Comparison of ENCODE assay signal across 25 cellular contexts in genomic region chr14:54135804-54136280, GRCh38.
"Had no signal": no experiment of that assay in that cellular context is flagged by ENCODE, and none has a peak within 500 bp of the region (broad histone marks: within the 10 kb centered on the region; RNA-seq: fewer than 3 reads in every experiment).

No MANE protein-coding gene starts in this region.

- H3K4me1 Mint-ChIP-seq: activated naive CD4-positive, alpha-beta T cell treated with anti-CD3 and anti-CD28 coated beads, Interleukin-2, amount 50 U/mL, for 24 hours; brain; central memory CD8-positive, alpha-beta T cell had no signal

- H3K4me3 Mint-ChIP-seq: activated CD8-positive, alpha-beta T cell treated with anti-CD3 and anti-CD28 coated beads for 36 hours; activated naive CD4-positive, alpha-beta T cell treated with anti-CD3 and anti-CD28 coated beads, Interleukin-2, amount 50 U/mL, for 24 hours; activated T-helper 1 cell treated with anti-CD3 and anti-CD28 coated beads, Interleukin-12 subunit alpha, Interleukin-12 subunit beta, Interleukin-2, Interleukin-4 antibody, amounts not matched to agents 30 ng/mL and 10 ng/mL and 1 ng/mL, durations not matched to agents 14 hours and 24 hours and 36 hours; brain; central memory CD8-positive, alpha-beta T cell had no signal

- H3K27ac Mint-ChIP-seq: activated CD8-positive, alpha-beta T cell treated with anti-CD3 and anti-CD28 coated beads for 36 hours; activated naive CD4-positive, alpha-beta T cell treated with anti-CD3 and anti-CD28 coated beads, Interleukin-2, amount 50 U/mL, for 24 hours; activated T-helper 1 cell treated with anti-CD3 and anti-CD28 coated beads, Interleukin-12 subunit alpha, Interleukin-12 subunit beta, Interleukin-2, Interleukin-4 antibody, amounts not matched to agents 30 ng/mL and 10 ng/mL and 1 ng/mL, durations not matched to agents 14 hours and 24 hours and 36 hours had no signal

- H3K27ac ChIP-seq: SK-N-MC, VCaP had no signal

- H3K4me3 ChIP-seq: SK-N-MC had no signal

- H3K36me3 Mint-ChIP-seq: activated naive CD4-positive, alpha-beta T cell treated with anti-CD3 and anti-CD28 coated beads, Interleukin-2, amount 50 U/mL, for 24 hours; brain had no signal

- FAIRE-seq: astrocyte had no signal

- H3K9me3 Mint-ChIP-seq: activated CD8-positive, alpha-beta T cell treated with anti-CD3 and anti-CD28 coated beads for 36 hours; activated naive CD4-positive, alpha-beta T cell treated with anti-CD3 and anti-CD28 coated beads, Interleukin-2, amount 50 U/mL, for 24 hours; activated T-helper 1 cell treated with anti-CD3 and anti-CD28 coated beads, Interleukin-12 subunit alpha, Interleukin-12 subunit beta, Interleukin-2, Interleukin-4 antibody, amounts not matched to agents 30 ng/mL and 10 ng/mL and 1 ng/mL, durations not matched to agents 14 hours and 24 hours and 36 hours; central memory CD8-positive, alpha-beta T cell had no signal

- H3K27me3 Mint-ChIP-seq: activated CD8-positive, alpha-beta T cell treated with anti-CD3 and anti-CD28 coated beads for 36 hours; central memory CD8-positive, alpha-beta T cell had no signal

- DNase-seq: activated CD4-positive, alpha-beta T cell treated with anti-CD3 and anti-CD28 coated beads for 4 hours; activated CD8-positive, alpha-beta memory T cell treated with anti-CD3 and anti-CD28 coated beads, Interleukin-2, amount 50 U/mL, for 4 hours; activated CD8-positive, alpha-beta T cell treated with anti-CD3 and anti-CD28 coated beads for 36 hours; activated effector memory CD4-positive, alpha-beta T cell treated with Interleukin-2 at 50 U/mL for 16 hours; activated naive CD4-positive, alpha-beta T cell; amygdala; Kasumi-1; NCI-H1092; NCI-H1417; NCI-H1694; NCI-H2029 treated with DMSO at 0.1 percent for 48 hours; NCI-H345; NCI-H510A; NCI-H526 treated with DMSO at 0.1 percent for 48 hours; NCI-H82; RPMI8226; T-helper 1 cell had no signal

- ATAC-seq: activated CD8-positive, alpha-beta T cell treated with anti-CD3 and anti-CD28 coated beads for 36 hours; Right ventricle myocardium inferior had no signal
